ENCODE assay signal across 1 cellular context in the genomic region with DNA sequence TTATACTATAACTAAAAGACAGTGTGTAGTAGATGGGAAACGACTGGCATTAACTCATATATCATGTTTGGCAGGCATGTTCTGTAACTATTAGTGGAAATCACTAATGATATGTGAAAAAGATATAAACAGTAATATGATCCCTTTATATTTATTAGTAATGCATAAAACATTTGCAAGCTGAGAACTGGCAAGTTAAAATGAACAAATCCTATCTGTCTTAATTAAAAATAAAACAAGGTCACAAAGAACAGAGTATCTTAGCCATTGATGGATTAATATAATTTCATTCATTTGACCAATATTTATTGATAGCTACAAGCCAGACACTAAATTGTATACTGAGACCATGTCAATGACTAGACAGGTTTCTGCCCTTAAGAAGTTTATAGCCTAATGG.
TF ChIP-seq lines count a peak whose summit lies in the region.

No MANE protein-coding gene starts in this region.

TF ChIP-seq in SK-N-SH treated with all-trans-retinoic acid at 6 μM for 48 hours, 23 proteins besides CTCF, POLR2A, EP300 and RAD21 (continued from another document):
- TF ChIP-seq BACH2 (CRISPR knock-in tag; IDR thresholded peaks at IDR 0.05; ENCODE audit: borderline replicate concordance) (no peak), OSR1 (CRISPR knock-in tag; IDR thresholded peaks at IDR 0.05) (no peak)
